ENCODE assay signal across 8 cellular contexts in genomic region chr6:52361945-52362442, GRCh38. TPM values are rescaled to one million over a fixed set of nuclear protein-coding genes. Genes with fewer than 3 reads are reported as not detected.
DNase-seq lines count a peak whose midpoint lies in the region; ATAC-seq and TF ChIP-seq lines count a peak whose summit lies in the region.

Gene PAQR8, plus strand, starts transcription at chr6:52362151. Its CDS starts 41,063 bp downstream, at chr6:52403214.

- intact Hi-C loops in dorsolateral prefrontal cortex (cut with DNase I) (loop anchor here (1.0 to 10.0 kb wide), 5 partner anchors 35 to 77 kb away; no protein-coding TSS in a partner anchor), lower lobe of right lung (cut with DNase I) (no loop called here)

- H3K27ac ChIP-seq in dorsolateral prefrontal cortex (peak within 1 kb of the TSS; percentile 83 to 99 (median 97)), lower lobe of right lung (peak within 1 kb of the TSS; percentile 85)

- H3K4me1 ChIP-seq in lower lobe of right lung: peaks cover 21% of the 10 kb centered on the region

- H3K27me3 ChIP-seq in dorsolateral prefrontal cortex: no peaks in the 10 kb centered on the region
- H3K27me3 ChIP-seq in lower lobe of right lung (ENCODE audit: low read depth): no peaks in the 10 kb centered on the region

- DNase-seq in AG04449 (ENCODE audit: low read depth, low spot score): no peak
- DNase-seq in NCI-H526 treated with DMSO at 0.1 percent for 48 hours (lab: John Stamatoyannopoulos, UW): peak; percentile 19
- DNase-seq in activated CD4-positive, alpha-beta T cell treated with anti-CD3 and anti-CD28 coated beads, Interleukin-2, amount 50 U/mL, for 24 hours (ENCODE audit: low read depth in 1 of 2, low spot score in 1 of 2): peak; percentile 66
- peak; percentile 50 to 93 (median 72) for DNase-seq in dorsolateral prefrontal cortex
- DNase-seq in lower lobe of right lung: peak; percentile 86
- DNase-seq in stimulated activated CD4-positive, alpha-beta T cell treated with anti-CD3 and anti-CD28 coated beads, Interleukin-4, amount 100 ng/mL, for 48 hours (ENCODE audit: low read depth in 2 of 2): peak; percentile 69 to 73

- TF ChIP-seq CTCF in AG04449 (IDR thresholded peaks at IDR 0.05; ENCODE audit: insufficient read depth, low read length, missing control alignments): no peak
- peak in 26 of 56 donors; percentile 3 to 57 (median 26) for TF ChIP-seq CTCF in dorsolateral prefrontal cortex (IDR thresholded peaks at IDR 0.05 in 54 of 56, conservative IDR thresholded peaks at IDR 0.05 in 2 of 56; ENCODE audit: low read depth in 1 of 56, partially characterized antibody in 56 of 56)
- TF ChIP-seq CTCF in lower lobe of right lung (IDR thresholded peaks at IDR 0.05): no peak

- peak within 1 kb of the TSS; percentile 78 for H3K4me3 ChIP-seq in AG04449 (ENCODE audit: low read depth, low read length)
- H3K4me3 ChIP-seq in dorsolateral prefrontal cortex: peak within 1 kb of the TSS; percentile 67 to 100 (median 93)
- peak within 1 kb of the TSS; percentile 86 for H3K4me3 ChIP-seq in lower lobe of right lung

- no peaks in the 10 kb centered on the region for H3K9me3 ChIP-seq in lower lobe of right lung

- ATAC-seq in GM18868 (IDR thresholded peaks at IDR 0.05; ENCODE audit: unreplicated experiment): peak; percentile 79
- ATAC-seq in HG03095 (IDR thresholded peaks at IDR 0.05; ENCODE audit: unreplicated experiment): peak; percentile 82
- ATAC-seq in lower lobe of right lung: peak; percentile 97

- H3K36me3 ChIP-seq in lower lobe of right lung: no peaks in the 10 kb centered on the region

- CTCF ChIA-PET in AG04449 (lab: Yijun Ruan, JAX): interaction anchor here (0.9 to 3.9 kb wide), 10 partner anchors 9 to 296 kb away, joined by 3 to 25 read pairs (median 4); partner anchors contain the start of gene MCM3

- POLR2A ChIA-PET in AG04449 (lab: Yijun Ruan, JAX): interaction anchor here (1.3 to 1.4 kb wide), 3 partner anchors 9 to 77 kb away, joined by 3 to 15 read pairs (median 4); no protein-coding TSS in a partner anchor

RNA-seq across cellular contexts. Expression of gene PAQR8, which starts in this region (rescaled TPM):
- total RNA-seq in dorsolateral prefrontal cortex (100 to 1,000 TPM in 46 of 120 experiments, 10 to 100 TPM in 74; 40.1 to 180 (median 87.5) TPM), lower lobe of right lung (6.8 TPM)
